In genomic region chr15:51589881-51590570, GRCh38 we compare ENCODE assay signal across 28 cellular contexts. TPM values are rescaled to one million over a fixed set of nuclear protein-coding genes. Genes with fewer than 3 reads are reported as not detected.
DNase-seq lines count a peak whose midpoint lies in the region; ATAC-seq and TF ChIP-seq lines count a peak whose summit lies in the region.
"Had no signal": no experiment of that assay in that cellular context is flagged by ENCODE, and none has a peak within 500 bp of the region (broad histone marks: within the 10 kb centered on the region; RNA-seq: fewer than 3 reads in every experiment).

No MANE protein-coding gene starts in this region.

- peak; percentile 22 for TF ChIP-seq CTCF in choroid plexus epithelial cell (conservative IDR thresholded peaks at IDR 0.05; ENCODE audit: low read depth, low read length)

- no peaks in the 10 kb centered on the region for H3K4me1 Mint-ChIP-seq in activated CD4-positive, alpha-beta memory T cell treated with anti-CD3 and anti-CD28 coated beads for 36 hours (ENCODE audit: low read depth)
- H3K4me1 Mint-ChIP-seq: activated naive CD8-positive, alpha-beta T cell treated with anti-CD3 and anti-CD28 coated beads, Interleukin-2, amount 50 U/mL, for 24 hours; neural crest cell had no signal

- ATAC-seq in left lobe of liver, result no peak
- ATAC-seq: activated naive CD8-positive, alpha-beta T cell treated with anti-CD3 and anti-CD28 coated beads, Interleukin-2, amount 50 U/mL, for 24 hours; activated T-cell treated with anti-CD3 and anti-CD28 coated beads, Interleukin-2, amount 50 U/mL, for 72 hours; esophagus mucosa; HCT116; left ventricle myocardium superior had no signal

- H3K27me3 Mint-ChIP-seq in activated CD4-positive, alpha-beta memory T cell treated with anti-CD3 and anti-CD28 coated beads for 36 hours, result no peaks in the 10 kb centered on the region
- H3K27me3 Mint-ChIP-seq: activated naive CD8-positive, alpha-beta T cell treated with anti-CD3 and anti-CD28 coated beads, Interleukin-2, amount 50 U/mL, for 24 hours; CD4-positive, alpha-beta T cell; stimulated activated naive CD8-positive, alpha-beta T cell treated with anti-CD3 and anti-CD28 coated beads, Interleukin-15, Interleukin-2, amounts not matched to agents 100 ng/mL and 50 ng/mL, for 24 hours had no signal

- no peak overlapping the region for H3K4me3 ChIP-seq in choroid plexus epithelial cell (ENCODE audit: low read depth, low read length)
- H3K4me3 ChIP-seq: right atrium auricular region, uterus had no signal

- no peak overlapping the region for H3K4me3 Mint-ChIP-seq in activated CD4-positive, alpha-beta memory T cell treated with anti-CD3 and anti-CD28 coated beads for 36 hours
- H3K4me3 Mint-ChIP-seq: activated naive CD8-positive, alpha-beta T cell treated with anti-CD3 and anti-CD28 coated beads, Interleukin-2, amount 50 U/mL, for 24 hours; activated T-cell treated with anti-CD3 and anti-CD28 coated beads, Interleukin-2, amount 50 U/mL, for 72 hours; CD4-positive, alpha-beta T cell; neural crest cell; stimulated activated naive CD8-positive, alpha-beta T cell treated with anti-CD3 and anti-CD28 coated beads, Interleukin-15, Interleukin-2, amounts not matched to agents 100 ng/mL and 50 ng/mL, for 24 hours had no signal

- intact Hi-C loops in activated CD4-positive, alpha-beta memory T cell treated with anti-CD3 and anti-CD28 coated beads for 36 hours (cut with micrococcal nuclease), result no loop called here

- peaks cover 32% of the 10 kb centered on the region for H3K9me3 Mint-ChIP-seq in activated CD4-positive, alpha-beta memory T cell treated with anti-CD3 and anti-CD28 coated beads for 36 hours

- in situ Hi-C loops in KBM-7 (cut with MboI; ENCODE audit: low pct_unique_long_range_greater_than_20kb, low sequenced_read_pairs), result no loop called here

- peaks cover 5% of the 10 kb centered on the region for H3K36me3 Mint-ChIP-seq in activated CD4-positive, alpha-beta memory T cell treated with anti-CD3 and anti-CD28 coated beads for 36 hours

- DNase-seq in CD1c-positive myeloid dendritic cell (ENCODE audit: extremely low spot score) (peak; percentile 53), KBM-7 (peak; percentile 71), NOMO-1 treated with dmso at 0.1 percent for 144 hours (lab: John Stamatoyannopoulos, UW; ENCODE audit: unreplicated experiment) (peak; percentile 26), choroid plexus epithelial cell (ENCODE audit: low read depth) (peak; percentile 17), left lobe of liver (ENCODE audit: low spot score) (no peak), T1000 (lab: John Stamatoyannopoulos, UW) (no peak)
- DNase-seq in activated CD4-positive, alpha-beta memory T cell treated with anti-CD3 and anti-CD28 coated beads for 36 hours, result no peak
- DNase-seq in activated naive CD4-positive, alpha-beta T cell (lab: John Stamatoyannopoulos, UW), result no peak
- DNase-seq: activated CD4-positive, alpha-beta T cell treated with anti-CD3 and anti-CD28 coated beads, Interleukin-2, amount 50 U/mL, for 4 hours; activated naive CD8-positive, alpha-beta T cell treated with anti-CD3 and anti-CD28 coated beads, Interleukin-2, amount 50 U/mL, for 24 hours; activated T-cell treated with anti-CD3 and anti-CD28 coated beads, Interleukin-2, amount 50 U/mL, for 72 hours; CD4-positive, alpha-beta T cell; cortex of kidney; DND-41; GF-D8; islet precursor cell; left ventricle myocardium superior; mesendoderm; NCI-H1048; NCI-H1694; RPMI8226; small intestine; uterus had no signal

- no peak overlapping the region for H3K27ac Mint-ChIP-seq in activated CD4-positive, alpha-beta memory T cell treated with anti-CD3 and anti-CD28 coated beads for 36 hours
- H3K27ac Mint-ChIP-seq: activated naive CD8-positive, alpha-beta T cell treated with anti-CD3 and anti-CD28 coated beads, Interleukin-2, amount 50 U/mL, for 24 hours; activated T-cell treated with anti-CD3 and anti-CD28 coated beads, Interleukin-2, amount 50 U/mL, for 72 hours; CD4-positive, alpha-beta T cell; stimulated activated naive CD8-positive, alpha-beta T cell treated with anti-CD3 and anti-CD28 coated beads, Interleukin-15, Interleukin-2, amounts not matched to agents 100 ng/mL and 50 ng/mL, for 24 hours had no signal

- CTCF ChIA-PET in activated CD4-positive, alpha-beta memory T cell treated with anti-CD3 and anti-CD28 coated beads for 36 hours (lab: Charles Lee), result no interaction called here

- POLR2A ChIA-PET in activated CD4-positive, alpha-beta memory T cell treated with anti-CD3 and anti-CD28 coated beads for 36 hours (lab: Charles Lee), result no interaction called here

RNA-seq across cellular contexts. Expression of gene DMXL2, which starts 32.5 kb away (rescaled TPM):
- 9.9 TPM for total RNA-seq in left lobe of liver
- 1 to 10 TPM; 6.1 to 6.3 TPM for total RNA-seq in activated CD4-positive, alpha-beta memory T cell treated with anti-CD3 and anti-CD28 coated beads for 36 hours

Comparison
In these comparisons a context has a peak if more than half of its experiments do, and no peak if none do; other contexts are left out.
1. DNase-seq: peak in CD1c-positive myeloid dendritic cell (single experiment), KBM-7 (single experiment), NOMO-1 treated with dmso at 0.1 percent for 144 hours (single experiment) and choroid plexus epithelial cell (single experiment); none in left lobe of liver (single experiment), activated CD4-positive, alpha-beta memory T cell treated with anti-CD3 and anti-CD28 coated beads for 36 hours (single experiment), activated naive CD4-positive, alpha-beta T cell (0 of 4) and T1000 (single experiment).